ENCODE assay signal across 15 cellular contexts in the genomic region with DNA sequence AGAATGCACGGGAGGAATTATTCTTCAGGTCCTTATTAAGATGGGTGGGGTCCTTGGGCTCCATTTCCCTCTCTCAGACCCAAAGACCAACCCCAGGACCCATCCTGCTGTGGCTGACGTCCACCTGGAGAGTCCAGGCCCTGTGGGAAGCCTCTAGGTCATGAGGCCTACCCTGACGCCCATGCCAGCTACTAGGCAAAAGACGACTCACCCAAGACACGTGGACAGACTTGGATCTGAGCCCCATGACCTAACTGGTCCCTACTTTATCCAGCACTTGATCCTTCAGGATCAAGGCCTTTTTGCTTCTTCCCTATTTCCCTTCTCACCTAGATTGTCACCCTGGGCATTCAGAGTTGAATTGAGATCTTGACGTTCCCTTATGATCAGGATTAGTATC. TPM values are rescaled to one million over a fixed set of nuclear protein-coding genes. Genes with fewer than 3 reads are reported as not detected.
A peak's percentile ranks its signal among the peaks of the same experiment; 100 is the strongest.
DNase-seq lines count a peak whose midpoint lies in the region; ATAC-seq and TF ChIP-seq lines count a peak whose summit lies in the region.
"Had no signal": no experiment of that assay in that cellular context is flagged by ENCODE, and none has a peak within 500 bp of the region (broad histone marks: within the 10 kb centered on the region; RNA-seq: fewer than 3 reads in every experiment).

No MANE protein-coding gene starts in this region.

- no peak overlapping the region for H3K4me3 Mint-ChIP-seq in stimulated activated memory B cell treated with anti-CD40 and anti-IgM and Interleukin-4, amounts not matched to agents 10 μg/mL and 1 μg/mL and 100 μg/mL, for 72 hours
- H3K4me3 Mint-ChIP-seq: CD4-positive, CD25-positive, alpha-beta regulatory T cell; GM23338 had no signal

- H3K4me1 Mint-ChIP-seq in stimulated activated memory B cell treated with anti-CD40 and anti-IgM and Interleukin-4, amounts not matched to agents 10 μg/mL and 1 μg/mL and 100 μg/mL, for 72 hours, result no peaks in the 10 kb centered on the region
- H3K4me1 Mint-ChIP-seq: CD4-positive, CD25-positive, alpha-beta regulatory T cell had no signal

- H3K4me1 ChIP-seq in psoas muscle, result peaks cover 32% of the 10 kb centered on the region
- H3K4me1 ChIP-seq: BLaER1 had no signal

- no peaks in the 10 kb centered on the region for H3K36me3 Mint-ChIP-seq in stimulated activated memory B cell treated with anti-CD40 and anti-IgM and Interleukin-4, amounts not matched to agents 10 μg/mL and 1 μg/mL and 100 μg/mL, for 72 hours
- H3K36me3 Mint-ChIP-seq: CD4-positive, CD25-positive, alpha-beta regulatory T cell had no signal

- H3K9me3 Mint-ChIP-seq in stimulated activated memory B cell treated with anti-CD40 and anti-IgM and Interleukin-4, amounts not matched to agents 10 μg/mL and 1 μg/mL and 100 μg/mL, for 72 hours, result peaks cover 4% of the 10 kb centered on the region
- H3K9me3 Mint-ChIP-seq: CD4-positive, CD25-positive, alpha-beta regulatory T cell had no signal

- H3K27ac ChIP-seq in psoas muscle, result peak overlapping the region; percentile 86
- H3K27ac ChIP-seq: BLaER1 had no signal

- no peak overlapping the region for H3K27ac Mint-ChIP-seq in stimulated activated memory B cell treated with anti-CD40 and anti-IgM and Interleukin-4, amounts not matched to agents 10 μg/mL and 1 μg/mL and 100 μg/mL, for 72 hours
- H3K27ac Mint-ChIP-seq: CD4-positive, CD25-positive, alpha-beta regulatory T cell; GM23338 had no signal

- no peak for TF ChIP-seq CTCF in epithelial cell of esophagus (IDR thresholded peaks at IDR 0.05; ENCODE audit: insufficient read depth, low read depth, low read length, missing control alignments)
- no peak for TF ChIP-seq CTCF in psoas muscle (IDR thresholded peaks at IDR 0.05)

- no peak overlapping the region for H3K4me3 ChIP-seq in epithelial cell of esophagus (ENCODE audit: low read length)
- H3K4me3 ChIP-seq in psoas muscle, result no peak overlapping the region
- H3K4me3 ChIP-seq: BLaER1, GM12878, GM23338 had no signal

- WGBS in psoas muscle, 3 donors, result 42 to 62% (median 52%) methylated on average over 6 of the region's 6 CpGs

- no peaks in the 10 kb centered on the region for H3K36me3 ChIP-seq in psoas muscle (ENCODE audit: insufficient read depth in 1 of 2, low read depth in 1 of 2)
- H3K36me3 ChIP-seq: BLaER1 had no signal

- intact Hi-C loops in psoas muscle (cut with DNase I), result loop anchor here in 1 of 2 donors (1.0 kb wide), 1 partner anchor 56 kb away; a partner anchor contains a TSS

- peak in 1 of 4 donors; percentile 42 for ATAC-seq in psoas muscle
- ATAC-seq in GM18519 (IDR thresholded peaks at IDR 0.05; ENCODE audit: low FRiP score, unreplicated experiment), result no peak
- ATAC-seq in stimulated activated memory B cell treated with anti-CD40 and anti-IgM and Interleukin-4, amounts not matched to agents 10 μg/mL and 1 μg/mL and 100 μg/mL, for 72 hours, result no peak
- ATAC-seq: GM12878, GM23338 had no signal

- peaks cover 12% of the 10 kb centered on the region for H3K27me3 Mint-ChIP-seq in stimulated activated memory B cell treated with anti-CD40 and anti-IgM and Interleukin-4, amounts not matched to agents 10 μg/mL and 1 μg/mL and 100 μg/mL, for 72 hours
- H3K27me3 Mint-ChIP-seq: CD4-positive, CD25-positive, alpha-beta regulatory T cell had no signal

- DNase-seq in AG08395 (ENCODE audit: low spot score) (peak; percentile 14), ELR (ENCODE audit: low read depth) (peak; percentile 15), epithelial cell of esophagus (ENCODE audit: low read depth) (peak; percentile 32), psoas muscle (no peak), activated gamma-delta T cell (lab: John Stamatoyannopoulos, UW) (no peak), NCI-H2227 (lab: John Stamatoyannopoulos, UW; ENCODE audit: unreplicated experiment) (no peak)
- DNase-seq: AML-193; CD4-positive, CD25-positive, alpha-beta regulatory T cell; DMS53; H7 had no signal

- no peaks in the 10 kb centered on the region for H3K9me3 ChIP-seq in psoas muscle
- H3K9me3 ChIP-seq: BLaER1 had no signal

- H3K27me3 ChIP-seq in psoas muscle (ENCODE audit: insufficient read depth in 3 of 3, low read length in 2 of 3), result no peaks in the 10 kb centered on the region
- H3K27me3 ChIP-seq: BLaER1 had no signal

RNA-seq across cellular contexts. Expression of a gene that starts 56.0 kb away (rescaled TPM):
- 10 to 100 TPM; 53.1 to 83.3 (median 60.8) TPM for total RNA-seq in psoas muscle
- 10 to 100 TPM in 2 of 3 donors, 1 to 10 TPM in 1; 2.6 to 23.7 (median 11.0) TPM for polyA plus RNA-seq in psoas muscle

Comparison
In these comparisons a context has a peak if more than half of its experiments do, and no peak if none do; other contexts are left out.
1. DNase-seq: peak in AG08395 (single experiment), ELR (single experiment) and epithelial cell of esophagus (single experiment); none in psoas muscle (0 of 2), activated gamma-delta T cell (single experiment) and NCI-H2227 (single experiment).